Comparison of ENCODE assay signal across 21 cellular contexts in genomic region chr13:110797230-110797877, GRCh38.
DNase-seq lines count a peak whose midpoint lies in the region; ATAC-seq, FAIRE-seq and TF ChIP-seq lines count a peak whose summit lies in the region.
"Had no signal": no experiment of that assay in that cellular context is flagged by ENCODE, and none has a peak within 500 bp of the region (broad histone marks: within the 10 kb centered on the region; RNA-seq: fewer than 3 reads in every experiment).

No MANE protein-coding gene starts in this region.

- H3K9me1 ChIP-seq in endothelial cell of umbilical vein (replicated peaks; ENCODE audit: control insufficient read depth, extremely low read depth, insufficient read depth, low read length), result no peaks in the 10 kb centered on the region

- dilution Hi-C loops in endothelial cell of umbilical vein (cut with MboI; ENCODE audit: extremely low pct_ligation_motif_present, low sequenced_read_pairs), result no loop called here

- H3K79me2 ChIP-seq in endothelial cell of umbilical vein (ENCODE audit: control insufficient read depth, insufficient read depth, low read length), result no peaks in the 10 kb centered on the region

- no peak for ATAC-seq in HG03175 (IDR thresholded peaks at IDR 0.05; ENCODE audit: unreplicated experiment)
- ATAC-seq: CD8-positive, alpha-beta T cell; stimulated activated naive CD8-positive, alpha-beta T cell treated with anti-CD3 and anti-CD28 coated beads, Interleukin-15, Interleukin-2, amounts not matched to agents 100 U/mL and 50 U/mL, for 24 hours had no signal

- H3K4me2 ChIP-seq in endothelial cell of umbilical vein (ENCODE audit: insufficient read depth, low read length) (no peak overlapping the region), skeletal muscle satellite cell (ENCODE audit: low read length) (peak overlapping the region; percentile 18)

- no peak for TF ChIP-seq CTCF in endothelial cell of umbilical vein (IDR thresholded peaks at IDR 0.05; ENCODE audit: extremely low read depth in 1 of 2, insufficient read depth in 1 of 2, low read depth in 1 of 2, low read length in 2 of 2)

- H3K27ac ChIP-seq in endothelial cell of umbilical vein (ENCODE audit: insufficient read depth, low read depth, low read length), result no peak overlapping the region
- H3K27ac ChIP-seq: SJSA1, thyroid gland had no signal

- peaks cover 0 to 3% of the 10 kb centered on the region in 2 experiments for H3K27me3 ChIP-seq in endothelial cell of umbilical vein (ENCODE audit: control insufficient read depth in 2 of 2, insufficient read depth in 2 of 2, low read length in 2 of 2)
- H3K27me3 ChIP-seq in skeletal muscle satellite cell (ENCODE audit: control insufficient read depth, insufficient read depth, low read length), result peaks cover 6% of the 10 kb centered on the region

- H3K4me3 ChIP-seq in endothelial cell of umbilical vein (replicated peaks in 1 of 3; ENCODE audit: insufficient read depth in 1 of 3, low read depth in 1 of 3, low read length in 3 of 3) (no peak overlapping the region), skeletal muscle satellite cell (ENCODE audit: low read length) (no peak overlapping the region)
- H3K4me3 ChIP-seq: SJSA1, thyroid gland had no signal

- H3K4me1 ChIP-seq in endothelial cell of umbilical vein (ENCODE audit: control insufficient read depth, extremely low read depth, insufficient read depth, low read length) (peaks cover 12% of the 10 kb centered on the region), skeletal muscle satellite cell (ENCODE audit: control insufficient read depth, insufficient read depth, low read length) (peaks cover 28% of the 10 kb centered on the region)
- H3K4me1 ChIP-seq: thyroid gland had no signal

- POLR2A ChIA-PET in endothelial cell of umbilical vein (lab: Charles Lee), result interaction anchor here (0.7 kb wide), 1 partner anchor 82 kb away, joined by 3 read pairs; no protein-coding TSS in a partner anchor

- no peak overlapping the region for H2AFZ ChIP-seq in endothelial cell of umbilical vein (ENCODE audit: low read depth, low read length)

- H3K9me3 ChIP-seq in endothelial cell of umbilical vein (replicated peaks; ENCODE audit: control insufficient read depth, insufficient read depth, low read length) (no peaks in the 10 kb centered on the region), skeletal muscle satellite cell (replicated peaks; ENCODE audit: low read length) (peaks cover 6% of the 10 kb centered on the region)
- H3K9me3 ChIP-seq: thyroid gland had no signal

- intact Hi-C loops in endothelial cell of umbilical vein (cut with micrococcal nuclease), result no loop called here

- no peak overlapping the region for H3K9ac ChIP-seq in endothelial cell of umbilical vein (replicated peaks; ENCODE audit: extremely low read depth, insufficient read depth, low read length)
- no peak overlapping the region for H3K9ac ChIP-seq in skeletal muscle satellite cell (ENCODE audit: low read depth, low read length)

- no peaks in the 10 kb centered on the region for H4K20me1 ChIP-seq in endothelial cell of umbilical vein (replicated peaks; ENCODE audit: control insufficient read depth, extremely low read depth, insufficient read depth, low read length)

- DNase-seq in NCI-H1417 (lab: John Stamatoyannopoulos, UW) (peak in 2 of 3 experiments; percentile 24 to 32), NCI-H1417 treated with DMSO at 0.1 percent for 48 hours (lab: John Stamatoyannopoulos, UW) (no peak), NCI-H345 (lab: John Stamatoyannopoulos, UW) (peak; percentile 92), endothelial cell of umbilical vein (ENCODE audit: low read depth, low spot score) (peak; percentile 36), HK-2 (ENCODE audit: unreplicated experiment) (no peak), islet precursor cell (no peak)
- DNase-seq: 8988T; activated CD8-positive, alpha-beta memory T cell treated with anti-CD3 and anti-CD28 coated beads, Interleukin-2, amount 50 U/mL, for 4 hours; activated naive CD8-positive, alpha-beta T cell treated with anti-CD3 and anti-CD28 coated beads for 36 hours; CD8-positive, alpha-beta T cell; DMS53; erythroblast; KBM-7; NCI-H1105; stimulated activated CD4-positive, alpha-beta T cell treated with anti-CD3 and anti-CD28 coated beads, Interleukin-2, amount 100 ng/mL, for 48 hours; stimulated activated naive CD8-positive, alpha-beta T cell treated with anti-CD3 and anti-CD28 coated beads, Interleukin-15, Interleukin-2, amounts not matched to agents 100 U/mL and 50 U/mL, for 24 hours; thyroid gland had no signal

- no peak for TF ChIP-seq POLR2A in endothelial cell of umbilical vein (IDR thresholded peaks at IDR 0.05; ENCODE audit: low read depth, low read length)

- CTCF ChIA-PET in endothelial cell of umbilical vein (lab: Charles Lee), result interaction anchor here (0.8 to 1.7 kb wide), 3 partner anchors 20 to 81 kb away, joined by 3 to 5 read pairs (median 4); no protein-coding TSS in a partner anchor

- BruUV-seq in endothelial cell of umbilical vein (replicated peaks; lab: Mats Ljungman, UMichigan), result no TSS peak

- no peak for FAIRE-seq in endothelial cell of umbilical vein (lab: Jason Lieb, UNC)
- FAIRE-seq: RCC 7860 had no signal

- H3K36me3 ChIP-seq in endothelial cell of umbilical vein (ENCODE audit: control insufficient read depth in 2 of 2, extremely low read depth in 1 of 2, insufficient read depth in 2 of 2, low read length in 2 of 2) (no peaks in the 10 kb centered on the region), skeletal muscle satellite cell (ENCODE audit: insufficient read depth, low read length) (no peaks in the 10 kb centered on the region)
- H3K36me3 ChIP-seq: SJSA1, thyroid gland had no signal

TF ChIP-seq in endothelial cell of umbilical vein, 7 proteins besides CTCF, POLR2A, EP300 and RAD21:
- TF ChIP-seq MYC (IDR thresholded peaks at IDR 0.05; ENCODE audit: low read depth, low read length) (no peak), GATA2 (IDR thresholded peaks at IDR 0.05; ENCODE audit: insufficient read depth, insufficient read length, low read depth, low read length) (no peak), POLR2AphosphoS5 (IDR thresholded peaks at IDR 0.05; ENCODE audit: insufficient read depth, low read depth, low read length) (no peak), FOS (IDR thresholded peaks at IDR 0.05; ENCODE audit: borderline replicate concordance, insufficient read depth, low read length) (no peak), MAX (IDR thresholded peaks at IDR 0.05; ENCODE audit: insufficient read depth, insufficient read length) (no peak), JUN (IDR thresholded peaks at IDR 0.05; ENCODE audit: borderline replicate concordance, insufficient read depth, insufficient read length, low read depth) (no peak), EZH2 (IDR thresholded peaks at IDR 0.05; ENCODE audit: borderline replicate concordance, low read depth, low read length, severe bottlenecking) (no peak)

Comparison
In these comparisons a context has a peak if more than half of its experiments do, and no peak if none do; other contexts are left out.
1. DNase-seq: peak in NCI-H1417 (2 of 3), NCI-H345 (single experiment) and endothelial cell of umbilical vein (single experiment); none in NCI-H1417 treated with DMSO at 0.1 percent for 48 hours (single experiment), HK-2 (single experiment) and islet precursor cell (single experiment).